Comparison of ENCODE assay signal across 13 cellular contexts in genomic region chr9:20331095-20331685, GRCh38.
DNase-seq lines count a peak whose midpoint lies in the region; ATAC-seq, FAIRE-seq and TF ChIP-seq lines count a peak whose summit lies in the region.
"Had no signal": no experiment of that assay in that cellular context is flagged by ENCODE, and none has a peak within 500 bp of the region (broad histone marks: within the 10 kb centered on the region; RNA-seq: fewer than 3 reads in every experiment).

No MANE protein-coding gene starts in this region.

- in situ Hi-C loops in GM12878 (cut with MboI): no loop called here

- H3K27ac ChIP-seq in GM12878 (ENCODE audit: control insufficient read depth, insufficient read depth): no peak overlapping the region
- no peak overlapping the region for H3K27ac ChIP-seq in aorta (ENCODE audit: low read depth in 1 of 2, low read length in 2 of 2)
- no peak overlapping the region for H3K27ac ChIP-seq in mesendoderm (ENCODE audit: low read depth, low read length)
- H3K27ac ChIP-seq: neutrophil had no signal

- WGBS in GM12878 (ENCODE audit: insufficient coverage, insufficient replicate concordance, low lambda C conversion rate, missing lambda C conversion rate): 34% methylated on average over 5 of the region's 5 CpGs
- 65 to 71% methylated on average over 5 of the region's 5 CpGs for WGBS in aorta, 2 donors
- no CpG with 5 or more reads among the region's 5 CpGs for WGBS in mesendoderm (ENCODE audit: extremely low coverage, insufficient coverage, low lambda C conversion rate)

- no peak for DNase-seq in activated CD4-positive, alpha-beta T cell treated with anti-CD3 and anti-CD28 coated beads for 36 hours
- no peak for DNase-seq in activated CD4-positive, alpha-beta T cell treated with anti-CD3 and anti-CD28 coated beads for 1 hour
- DNase-seq in GM12878 (ENCODE audit: low read depth, low spot score) (no peak), aorta (no peak), mesendoderm (no peak)
- no peak for DNase-seq in activated effector memory CD4-positive, alpha-beta T cell treated with Interleukin-2 at 50 U/mL for 16 hours
- DNase-seq: 8988T, NCI-H1436, T-helper 17 cell had no signal

- TF ChIP-seq EP300 in GM12878 (IDR thresholded peaks at IDR 0.05; ENCODE audit: borderline replicate concordance in 1 of 2, control insufficient read depth in 1 of 2, low read depth in 2 of 2, low read length in 2 of 2): no peak

- no peak overlapping the region for H3K4ac ChIP-seq in mesendoderm (ENCODE audit: low read depth, low read length)

- H3K27ac Mint-ChIP-seq in activated CD4-positive, alpha-beta T cell treated with anti-CD3 and anti-CD28 coated beads for 36 hours: no peak overlapping the region
- H3K27ac Mint-ChIP-seq: T-helper 17 cell had no signal

- no TSS peak for BruUV-seq in GM12878 (replicated peaks; lab: Mats Ljungman, UMichigan)

- FAIRE-seq in GM12878 (lab: Jason Lieb, UNC): peak; percentile 7

- no peak overlapping the region for H2AK5ac ChIP-seq in mesendoderm (ENCODE audit: low read length)

- H2BK5ac ChIP-seq in mesendoderm (ENCODE audit: low read length): no peak overlapping the region

- H2AFZ ChIP-seq in GM12878 (ENCODE audit: control insufficient read depth, low read depth, low read length): no peak overlapping the region

- no peak overlapping the region for H3K56ac ChIP-seq in mesendoderm (ENCODE audit: low read length)

- 0 out of 2 replicates have a peak overlapping the region, but pooled peaks have one; percentile 42 for H3K4me2 ChIP-seq in GM12878 (ENCODE audit: control insufficient read depth, insufficient read depth)
- H3K4me2 ChIP-seq in mesendoderm (ENCODE audit: low read length): no peak overlapping the region

- H3K23ac ChIP-seq in mesendoderm (ENCODE audit: low read length): no peak overlapping the region

- H4K8ac ChIP-seq in mesendoderm (ENCODE audit: low read depth, low read length): no peak overlapping the region

- H3K9me3 Mint-ChIP-seq in activated CD4-positive, alpha-beta T cell treated with anti-CD3 and anti-CD28 coated beads for 36 hours (ENCODE audit: low read depth): no peaks in the 10 kb centered on the region
- H3K9me3 Mint-ChIP-seq: central memory CD8-positive, alpha-beta T cell had no signal

- H3K4me3 Mint-ChIP-seq in activated CD4-positive, alpha-beta T cell treated with anti-CD3 and anti-CD28 coated beads for 36 hours: no peak overlapping the region
- H3K4me3 Mint-ChIP-seq: central memory CD8-positive, alpha-beta T cell; T-helper 17 cell had no signal

- H2BK120ac ChIP-seq in mesendoderm (ENCODE audit: low read depth, low read length): no peak overlapping the region

- H3K18ac ChIP-seq in mesendoderm (ENCODE audit: low read length): no peak overlapping the region

- no peaks in the 10 kb centered on the region for H3K79me1 ChIP-seq in mesendoderm (ENCODE audit: low read length)

- no peak for TF ChIP-seq POLR2A in GM12878 (IDR thresholded peaks at IDR 0.05; ENCODE audit: low read depth, low read length)

- H4K5ac ChIP-seq in mesendoderm (ENCODE audit: low read length): no peak overlapping the region

- H4K20me1 ChIP-seq in GM12878 (ENCODE audit: control insufficient read depth, insufficient read depth): no peaks in the 10 kb centered on the region

- H3K79me2 ChIP-seq in GM12878 (ENCODE audit: control insufficient read depth, insufficient read depth, low read length) (no peaks in the 10 kb centered on the region), mesendoderm (ENCODE audit: control insufficient read depth, insufficient read depth, low read length) (no peaks in the 10 kb centered on the region)

- H2BK15ac ChIP-seq in mesendoderm (replicated peaks; ENCODE audit: low read depth): no peak overlapping the region

- POLR2A ChIA-PET in activated CD4-positive, alpha-beta T cell treated with anti-CD3 and anti-CD28 coated beads for 36 hours (lab: Charles Lee): no interaction called here
- POLR2A ChIA-PET in GM12878 (lab: Charles Lee): interaction anchor here (1.0 kb wide), 1 partner anchor 11 kb away, joined by 3 read pairs; no protein-coding TSS in a partner anchor

- no peak for TF ChIP-seq CTCF in GM12878 (IDR thresholded peaks at IDR 0.05 in 2 of 3, conservative IDR thresholded peaks at IDR 0.05 in 1 of 3; ENCODE audit: control insufficient read depth in 2 of 3, extremely low read depth in 1 of 3, insufficient read depth in 1 of 3, low read depth in 3 of 3, low read length in 3 of 3)

- peak; percentile 93 for ATAC-seq in activated CD4-positive, alpha-beta T cell treated with anti-CD3 and anti-CD28 coated beads for 36 hours
- ATAC-seq in GM21528 (IDR thresholded peaks at IDR 0.05; ENCODE audit: low FRiP score, unreplicated experiment): peak; percentile 69
- ATAC-seq in HG03135 (IDR thresholded peaks at IDR 0.05; ENCODE audit: unreplicated experiment): peak; percentile 76
- ATAC-seq in GM12878: peak; percentile 73
- no peak for ATAC-seq in aorta (ENCODE audit: low FRiP score)
- ATAC-seq: T-helper 17 cell had no signal

- no peaks in the 10 kb centered on the region for H3K27me3 Mint-ChIP-seq in activated CD4-positive, alpha-beta T cell treated with anti-CD3 and anti-CD28 coated beads for 36 hours
- H3K27me3 Mint-ChIP-seq: central memory CD8-positive, alpha-beta T cell; T-helper 17 cell had no signal

- TF ChIP-seq RAD21 in GM12878 (IDR thresholded peaks at IDR 0.05; ENCODE audit: insufficient read depth, low read depth, low read length): no peak

- H3K4me1 ChIP-seq in GM12878 (ENCODE audit: control insufficient read depth, insufficient read depth, low read length) (peaks cover 5% of the 10 kb centered on the region; the same call in 1 of the 2 replicates), aorta (ENCODE audit: control insufficient read depth in 1 of 2, insufficient read depth in 2 of 2, low read length in 2 of 2) (no peaks in the 10 kb centered on the region), mesendoderm (ENCODE audit: control insufficient read depth, low read depth, low read length) (no peaks in the 10 kb centered on the region)

- no peaks in the 10 kb centered on the region for H3K36me3 Mint-ChIP-seq in activated CD4-positive, alpha-beta T cell treated with anti-CD3 and anti-CD28 coated beads for 36 hours (ENCODE audit: low read depth)

- no peak overlapping the region for H3K9ac ChIP-seq in GM12878 (ENCODE audit: control insufficient read depth, insufficient read depth, low read length)
- no peak overlapping the region for H3K9ac ChIP-seq in mesendoderm (ENCODE audit: low read length)

- H3K36me3 ChIP-seq in GM12878 (ENCODE audit: control insufficient read depth in 2 of 2, insufficient read depth in 2 of 2, low read length in 1 of 2) (no peaks in the 10 kb centered on the region), aorta (ENCODE audit: control insufficient read depth in 1 of 2, insufficient read depth in 2 of 2, low read length in 1 of 2) (no peaks in the 10 kb centered on the region), mesendoderm (ENCODE audit: control insufficient read depth, insufficient read depth, low read length) (no peaks in the 10 kb centered on the region)
- H3K36me3 ChIP-seq: neutrophil had no signal

- H3K27me3 ChIP-seq in GM12878 (replicated peaks in 1 of 2; ENCODE audit: control insufficient read depth in 2 of 2, insufficient read depth in 2 of 2, low read length in 1 of 2): no peaks in the 10 kb centered on the region; a peak in 1 of 4 replicates
- peaks cover 0 to 2% of the 10 kb centered on the region in 2 donors for H3K27me3 ChIP-seq in aorta (ENCODE audit: control insufficient read depth in 1 of 2, insufficient read depth in 2 of 2, low read length in 1 of 2)
- no peaks in the 10 kb centered on the region for H3K27me3 ChIP-seq in mesendoderm (ENCODE audit: insufficient read depth, low read length, poor library complexity)
- H3K27me3 ChIP-seq: neutrophil had no signal

- H3K9me3 ChIP-seq in GM12878 (replicated peaks; ENCODE audit: control insufficient read depth, insufficient read depth, low read length): no peaks in the 10 kb centered on the region
- H3K9me3 ChIP-seq in aorta (ENCODE audit: control insufficient read depth, low read length): no peaks in the 10 kb centered on the region
- H3K9me3 ChIP-seq: neutrophil had no signal

- CTCF ChIA-PET in activated CD4-positive, alpha-beta T cell treated with anti-CD3 and anti-CD28 coated beads for 36 hours (lab: Charles Lee): no interaction called here
- CTCF ChIA-PET in GM12878 (lab: Yijun Ruan, JAX): no interaction called here

- RAD21 ChIA-PET in GM12878 (lab: Charles Lee; ENCODE audit: unreplicated experiment): no interaction called here

- H3K4me3 ChIP-seq in GM12878: no peak overlapping the region
- no peak overlapping the region for H3K4me3 ChIP-seq in aorta (ENCODE audit: low read length in 2 of 2)
- no peak overlapping the region for H3K4me3 ChIP-seq in mesendoderm (ENCODE audit: low read length)

- SMC1A ChIA-PET in GM12878 (lab: Charles Lee; ENCODE audit: uncharacterized antibody, unreplicated experiment): no interaction called here

- H3K4me1 Mint-ChIP-seq in activated CD4-positive, alpha-beta T cell treated with anti-CD3 and anti-CD28 coated beads for 36 hours: peaks cover 13% of the 10 kb centered on the region

- intact Hi-C loops in activated CD4-positive, alpha-beta T cell treated with anti-CD3 and anti-CD28 coated beads for 36 hours (cut with DNase I, micrococcal nuclease): loop anchor here (1.0 to 10.0 kb wide), 4 partner anchors 16 to 355 kb away; no protein-coding TSS in a partner anchor
- intact Hi-C loops in GM12878 (cut with micrococcal nuclease; ENCODE audit: unreplicated experiment) (no loop called here), aorta (cut with DNase I) (no loop called here)

TF ChIP-seq in GM12878, 131 proteins besides CTCF, POLR2A, EP300 and RAD21 (continues in another document):
- TF ChIP-seq CREM (IDR thresholded peaks at IDR 0.05; ENCODE audit: low read depth) (peak; percentile 12; the same call in 1 of the 2 replicates), JUNB (IDR thresholded peaks at IDR 0.05) (peak; percentile 88), IKZF2 (IDR thresholded peaks at IDR 0.05) (no peak), MEF2A (IDR thresholded peaks at IDR 0.05; ENCODE audit: insufficient read depth, low read depth, low read length) (no peak), ZNF274 (IDR thresholded peaks at IDR 0.05; ENCODE audit: insufficient read depth, insufficient read length) (no peak), TCF3 (IDR thresholded peaks at IDR 0.05; ENCODE audit: borderline replicate concordance, insufficient read depth, low read depth, low read length) (no peak), RELA (IDR thresholded peaks at IDR 0.05; ENCODE audit: borderline replicate concordance, partially characterized antibody) (no peak), RUNX3 (IDR thresholded peaks at IDR 0.05; ENCODE audit: low read length) (peak; percentile 37; the same call in 1 of the 2 replicates)
- TF ChIP-seq, protein P1, sequence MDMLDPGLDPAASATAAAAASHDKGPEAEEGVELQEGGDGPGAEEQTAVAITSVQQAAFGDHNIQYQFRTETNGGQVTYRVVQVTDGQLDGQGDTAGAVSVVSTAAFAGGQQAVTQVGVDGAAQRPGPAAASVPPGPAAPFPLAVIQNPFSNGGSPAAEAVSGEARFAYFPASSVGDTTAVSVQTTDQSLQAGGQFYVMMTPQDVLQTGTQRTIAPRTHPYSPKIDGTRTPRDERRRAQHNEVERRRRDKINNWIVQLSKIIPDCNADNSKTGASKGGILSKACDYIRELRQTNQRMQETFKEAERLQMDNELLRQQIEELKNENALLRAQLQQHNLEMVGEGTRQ (IDR thresholded peaks at IDR 0.05; ENCODE audit: borderline replicate concordance, low read depth, low read length): no peak

Comparison
In these comparisons a context has a peak if more than half of its experiments do, and no peak if none do; other contexts are left out.
1. intact Hi-C loops: an anchor here in activated CD4-positive, alpha-beta T cell treated with anti-CD3 and anti-CD28 coated beads for 36 hours (1.0 to 10.0 kb wide); none called in GM12878 and aorta.